Comparison of ENCODE assay signal across 9 cellular contexts in genomic region chr19:19930417-19930816, GRCh38. TPM values are rescaled to one million over a fixed set of nuclear protein-coding genes. Genes with fewer than 3 reads are reported as not detected.
DNase-seq lines count a peak whose midpoint lies in the region; ATAC-seq, FAIRE-seq and TF ChIP-seq lines count a peak whose summit lies in the region.
"Not testable (repeated sequence)": the region's sequence is repeated elsewhere in the genome, so short reads cannot be mapped to it uniquely, and the experiment has no call there.
"Had no signal": no experiment of that assay in that cellular context is flagged by ENCODE, and none has a peak within 500 bp of the region (broad histone marks: within the 10 kb centered on the region; RNA-seq: fewer than 3 reads in every experiment).

No MANE protein-coding gene starts in this region.

- 58% methylated on average over 7 of the region's 7 CpGs for WGBS in K562 (ENCODE audit: insufficient coverage, low coverage, missing lambda C conversion rate)
- 37 to 69% methylated on average over 2 to 5 of the region's 7 CpGs for WGBS in gastroesophageal sphincter (ENCODE audit: low coverage in 1 of 2), 2 donors
- WGBS in lung, 2 donors: 74% methylated on average over 7 of the region's 7 CpGs

- H3K4me1 Mint-ChIP-seq in activated CD8-positive, alpha-beta T cell treated with anti-CD3 and anti-CD28 coated beads for 36 hours (ENCODE audit: low read depth): not testable (repeated sequence)

- not testable (repeated sequence) for FAIRE-seq in K562 (lab: Jason Lieb, UNC)

- not testable (repeated sequence) for TF ChIP-seq EP300 in K562 (IDR thresholded peaks at IDR 0.05; ENCODE audit: low read length); gastroesophageal sphincter (IDR thresholded peaks at IDR 0.05)

- TF ChIP-seq CTCF in HCT116 (IDR thresholded peaks at IDR 0.05 in 2 of 3, conservative IDR thresholded peaks at IDR 0.05 in 1 of 3; ENCODE audit: borderline replicate concordance in 1 of 3, insufficient read depth in 1 of 3, low read depth in 2 of 3, low read length in 2 of 3): peak in 2 of 3 experiments; percentile 30 to 36; a peak in 4 of 6 replicates
- TF ChIP-seq CTCF in Peyer's patch (IDR thresholded peaks at IDR 0.05): peak in 4 of 6 experiments; percentile 18 to 33 (median 30)
- peak; percentile 64 for TF ChIP-seq CTCF in activated CD8-positive, alpha-beta T cell treated with anti-CD3 and anti-CD28 coated beads for 36 hours (IDR thresholded peaks at IDR 0.05)
- peak in 2 of 3 experiments; percentile 23 to 36; a peak in 1 of 6 replicates for TF ChIP-seq CTCF in K562 (IDR thresholded peaks at IDR 0.05 in 2 of 3, conservative IDR thresholded peaks at IDR 0.05 in 1 of 3; ENCODE audit: insufficient read depth in 2 of 3, low read depth in 1 of 3, low read length in 3 of 3)
- TF ChIP-seq CTCF in gastroesophageal sphincter (IDR thresholded peaks at IDR 0.05): peak; percentile 58 to 69 (median 62)
- TF ChIP-seq CTCF in lung (IDR thresholded peaks at IDR 0.05; ENCODE audit: control extremely low read depth, extremely low read depth): not testable (repeated sequence)

- POLR2A ChIA-PET in HCT116 (lab: Charles Lee); activated CD8-positive, alpha-beta T cell treated with anti-CD3 and anti-CD28 coated beads for 36 hours (lab: Charles Lee); K562 (lab: Yijun Ruan, JAX): not testable (repeated sequence)

- not testable (repeated sequence) for H3K4me1 ChIP-seq in HCT116 (ENCODE audit: control insufficient read depth in 1 of 2, insufficient read depth in 2 of 2, low read length in 2 of 2); Peyer's patch; K562 (replicated peaks in 1 of 2; ENCODE audit: control insufficient read depth in 2 of 2, insufficient read depth in 2 of 2, low read length in 2 of 2); gastroesophageal sphincter; lung (ENCODE audit: control insufficient read depth in 2 of 2, insufficient read depth in 2 of 2, low read length in 2 of 2)

- not testable (repeated sequence) for H3K4me3 ChIP-seq in HCT116 (replicated peaks in 1 of 2; ENCODE audit: low read depth in 1 of 2, low read length in 2 of 2); Peyer's patch; K562; gastroesophageal sphincter; lung

- CTCF ChIA-PET in HCT116 (lab: Charles Lee); K562 (lab: Yijun Ruan, JAX; ENCODE audit: low intra/inter-chr PET ratio): not testable (repeated sequence)
- CTCF ChIA-PET in activated CD8-positive, alpha-beta T cell treated with anti-CD3 and anti-CD28 coated beads for 36 hours (lab: Charles Lee): interaction anchor here (1.0 to 1.6 kb wide), 5 partner anchors 14 to 154 kb away, joined by 3 to 4 read pairs (median 3); no protein-coding TSS in a partner anchor

- H3K9me3 Mint-ChIP-seq in activated CD8-positive, alpha-beta T cell treated with anti-CD3 and anti-CD28 coated beads for 36 hours: peaks cover 38% of the 10 kb centered on the region

- not testable (repeated sequence) for H3K27ac Mint-ChIP-seq in activated CD8-positive, alpha-beta T cell treated with anti-CD3 and anti-CD28 coated beads for 36 hours

- H2AFZ ChIP-seq in HCT116 (ENCODE audit: low read depth, low read length, poor library complexity, severe bottlenecking); K562 (ENCODE audit: low read depth, low read length): not testable (repeated sequence)

- H3K27ac ChIP-seq in HCT116 (ENCODE audit: low read depth, low read length); Peyer's patch; K562 (ENCODE audit: extremely low read depth, low read depth, low read length); gastroesophageal sphincter; lung (ENCODE audit: low read depth in 1 of 2, low read length in 1 of 2): not testable (repeated sequence)

- BruUV-seq in HCT116 (replicated peaks; lab: Mats Ljungman, UMichigan); K562 (replicated peaks; lab: Mats Ljungman, UMichigan): not testable (repeated sequence)

- peak; percentile 1 to 9 for DNase-seq in AML-193 (lab: John Stamatoyannopoulos, UW)
- peak; percentile 8 for DNase-seq in HCT116 (ENCODE audit: low read depth, low spot score)
- DNase-seq in Peyer's patch: peak in 2 of 3 donors; percentile 27 to 69
- peak; percentile 71 for DNase-seq in activated CD8-positive, alpha-beta T cell treated with anti-CD3 and anti-CD28 coated beads for 36 hours
- DNase-seq in K562 (ENCODE audit: extremely low read depth in 1 of 4, low spot score in 3 of 4): peak in 1 of 4 experiments; percentile 36
- peak; percentile 31 for DNase-seq in lung (ENCODE audit: low spot score)
- DNase-seq in stimulated activated CD4-positive, alpha-beta T cell treated with anti-CD3 and anti-CD28 coated beads, Interleukin-4, amount 100 ng/mL, for 1 hour: peak; percentile 16

- H3K9ac ChIP-seq in HCT116 (ENCODE audit: low read length); K562 (ENCODE audit: insufficient read depth in 1 of 2, low read depth in 2 of 2, low read length in 2 of 2): not testable (repeated sequence)

- not testable (repeated sequence) for H3K4me3 Mint-ChIP-seq in activated CD8-positive, alpha-beta T cell treated with anti-CD3 and anti-CD28 coated beads for 36 hours

- not testable (repeated sequence) for ATAC-seq in HCT116; activated CD8-positive, alpha-beta T cell treated with anti-CD3 and anti-CD28 coated beads for 36 hours; K562; gastroesophageal sphincter; lung (ENCODE audit: insufficient read depth, low FRiP score)

- not testable (repeated sequence) for H3K4me2 ChIP-seq in HCT116 (ENCODE audit: low read length); K562 (ENCODE audit: insufficient read depth, low read length)

- TF ChIP-seq RAD21 in HCT116 (IDR thresholded peaks at IDR 0.05; ENCODE audit: low read depth) (peak; percentile 39; the same call in 1 of the 2 replicates), K562 (CRISPR knock-in tag; conservative IDR thresholded peaks at IDR 0.05 in 1 of 2, IDR thresholded peaks at IDR 0.05 in 1 of 2) (peak in 1 of 2 experiments; percentile 38; a peak in 2 of 4 replicates)

- not testable (repeated sequence) for H3K27me3 ChIP-seq in HCT116 (ENCODE audit: insufficient read depth, low read length); Peyer's patch; K562 (ENCODE audit: control insufficient read depth in 2 of 2, insufficient read depth in 2 of 2, low read length in 2 of 2); gastroesophageal sphincter; lung (ENCODE audit: control insufficient read depth, insufficient read depth)

- not testable (repeated sequence) for H4K20me1 ChIP-seq in HCT116 (ENCODE audit: insufficient read depth); K562 (replicated peaks; ENCODE audit: control insufficient read depth, insufficient read depth, low read length)

- peaks cover 76% of the 10 kb centered on the region for H3K36me3 Mint-ChIP-seq in activated CD8-positive, alpha-beta T cell treated with anti-CD3 and anti-CD28 coated beads for 36 hours (ENCODE audit: low read depth)

- in situ Hi-C loops in K562 (cut with MboI): not testable (repeated sequence)

- H3K9me3 ChIP-seq in HCT116 (ENCODE audit: control insufficient read depth in 1 of 2, insufficient read depth in 1 of 2, low read depth in 1 of 2, low read length in 2 of 2): peaks cover 10 to 16% of the 10 kb centered on the region in 2 experiments; a peak in 2 of 4 replicates
- peaks cover 0 to 32% (median 9%) of the 10 kb centered on the region in 4 donors for H3K9me3 ChIP-seq in Peyer's patch
- H3K9me3 ChIP-seq in K562 (replicated peaks; ENCODE audit: control insufficient read depth, insufficient read depth, low read depth, low read length): peaks cover 27% of the 10 kb centered on the region
- peaks cover 0 to 22% (median 0%) of the 10 kb centered on the region in 3 donors for H3K9me3 ChIP-seq in gastroesophageal sphincter
- H3K9me3 ChIP-seq in lung (ENCODE audit: control insufficient read depth in 2 of 2, insufficient read depth in 1 of 2, low read length in 1 of 2): peaks cover 20 to 25% of the 10 kb centered on the region in 2 donors

- not testable (repeated sequence) for TF ChIP-seq POLR2A in HCT116 (IDR thresholded peaks at IDR 0.05; ENCODE audit: borderline replicate concordance, extremely low read depth, insufficient read depth, insufficient read length); Peyer's patch (IDR thresholded peaks at IDR 0.05); K562 (conservative IDR thresholded peaks at IDR 0.05); gastroesophageal sphincter (IDR thresholded peaks at IDR 0.05)

- not testable (repeated sequence) for H3K79me2 ChIP-seq in HCT116 (ENCODE audit: insufficient read depth, low read length); K562 (ENCODE audit: control insufficient read depth, insufficient read depth, low read length)

- H3K9me1 ChIP-seq in K562 (ENCODE audit: control insufficient read depth, insufficient read depth, low read length): not testable (repeated sequence)

- not testable (repeated sequence) for H3K9me2 ChIP-seq in HCT116 (ENCODE audit: insufficient read depth)

- intact Hi-C loops in HCT116 (cut with micrococcal nuclease); activated CD8-positive, alpha-beta T cell treated with anti-CD3 and anti-CD28 coated beads for 36 hours (cut with micrococcal nuclease); K562 (cut with micrococcal nuclease): not testable (repeated sequence)

- H3K36me3 ChIP-seq in HCT116 (ENCODE audit: control insufficient read depth in 1 of 2, insufficient read depth in 2 of 2, low read length in 2 of 2): not testable (repeated sequence)
- H3K36me3 ChIP-seq in Peyer's patch (peaks cover 0 to 12% (median 0%) of the 10 kb centered on the region in 3 donors), K562 (ENCODE audit: control insufficient read depth, insufficient read depth, low read length) (peaks cover 43% of the 10 kb centered on the region; the same call in 1 of the 3 replicates), gastroesophageal sphincter (peaks cover 0 to 42% of the 10 kb centered on the region in 2 donors), lung (ENCODE audit: control insufficient read depth in 2 of 2, insufficient read depth in 2 of 2, low read length in 2 of 2) (peaks cover 2 to 13% of the 10 kb centered on the region in 2 donors)

- not testable (repeated sequence) for H3K27me3 Mint-ChIP-seq in activated CD8-positive, alpha-beta T cell treated with anti-CD3 and anti-CD28 coated beads for 36 hours

- RAD21 ChIA-PET in HCT116 (lab: Charles Lee; ENCODE audit: low non-redundant PET in 1 of 2, low total read pairs in 2 of 2, uncharacterized antibody in 2 of 2, unreplicated experiment in 2 of 2): not testable (repeated sequence)

RNA-seq across cellular contexts. Expression of gene ZNF93, which starts 29.7 kb away (rescaled TPM):
- not detected for total RNA-seq in HCT116 (2021; ENCODE audit: unreplicated experiment)
- not detected in 2 replicates for polyA plus RNA-seq in HCT116 (2012)
- total RNA-seq in Peyer's patch: 1 to 10 TPM in 3 of 4 donors, under 1 TPM in 1; 0.88 to 8.3 (median 4.9) TPM
- total RNA-seq in activated CD8-positive, alpha-beta T cell treated with anti-CD3 and anti-CD28 coated beads for 36 hours: 10 to 100 TPM; 17.2 to 17.8 TPM
- total RNA-seq in K562 (2011; cell fraction: chromatin; rRNA removed; ENCODE audit: low replicate concordance): 16.7 and 33.6 TPM in 2 replicates
- 15.0 and 22.9 TPM in 2 replicates for total RNA-seq in K562 (2011; cell fraction: nucleolus; rRNA removed)
- 27.9 and 42.9 TPM in 2 replicates for total RNA-seq in K562 (2011; cell fraction: nucleoplasm; rRNA removed)
- total RNA-seq in K562 (2014; rRNA removed): 11.1 and 11.4 TPM in 2 replicates
- 23.4 and 24.0 TPM in 2 replicates for total RNA-seq in K562 (2014; rRNA removed; fragmentation: Illumina TruSeq; extraction: Trizol)
- total RNA-seq in K562 (2015; rRNA removed; fragmentation: Illumina TruSeq; extraction: Trizol): 23.9 and 24.0 TPM in 2 replicates
- total RNA-seq in K562 (2021): 11.6 and 14.1 TPM in 2 replicates
- 7.3 and 12.0 TPM in 2 replicates for polyA plus RNA-seq in K562 (2011; rRNA removed)
- polyA plus RNA-seq in K562 (2011; cell fraction: cytosol; rRNA removed): 6.1 and 6.6 TPM in 2 replicates
- 4.2 and 6.2 TPM in 2 replicates for polyA plus RNA-seq in K562 (2011; cell fraction: nucleus; rRNA removed)
- polyA plus RNA-seq in K562 (2012): 11.8 and 36.1 TPM in 2 replicates
- 19.9 and 26.3 TPM in 2 replicates for polyA plus RNA-seq in K562 (2014; fragmentation: Illumina TruSeq; extraction: Trizol)
- polyA plus RNA-seq in K562 (2014; fragmentation: Nextera tagmentation; extraction: Ambion mirVana): 10 to 100 TPM; 17.1 to 26.3 TPM
- polyA plus RNA-seq in K562 (2014; rRNA removed): 13.5 and 16.7 TPM in 2 replicates
- polyA minus RNA-seq in K562 (2011; rRNA and poly(A)+ RNA removed): 15.3 and 18.9 TPM in 2 replicates
- polyA minus RNA-seq in K562 (2011; cell fraction: cytosol; rRNA and poly(A)+ RNA removed): 4.0 and 7.7 TPM in 2 replicates
- 7.4 and 9.8 TPM in 2 replicates for polyA minus RNA-seq in K562 (2011; cell fraction: nucleus; rRNA and poly(A)+ RNA removed)
- 1 to 10 TPM; 1.7 to 6.1 (median 2.9) TPM for total RNA-seq in gastroesophageal sphincter
- total RNA-seq in lung: 10 to 100 TPM in 1 of 2 donors, 1 to 10 TPM in 1; 3.9 to 12.9 TPM
- polyA plus RNA-seq in lung: 1 to 10 TPM; 1.6 to 2.9 TPM
- polyA plus RNA-seq: A549 had no signal
